In genomic region chr6:33313105-33313708, GRCh38 we compare ENCODE assay signal across 8 cellular contexts. TPM values are rescaled to one million over a fixed set of nuclear protein-coding genes. Genes with fewer than 3 reads are reported as not detected.
DNase-seq lines count a peak whose midpoint lies in the region; ATAC-seq, FAIRE-seq and TF ChIP-seq lines count a peak whose summit lies in the region.

No MANE protein-coding gene starts in this region.

- FAIRE-seq in astrocyte (lab: Jason Lieb, UNC), result no peak

- peak overlapping the region; percentile 100 for H3K4me2 ChIP-seq in astrocyte (ENCODE audit: low read length)

- no peaks in the 10 kb centered on the region for H3K27me3 ChIP-seq in astrocyte (ENCODE audit: insufficient read depth, low read length)

- H3K9me3 ChIP-seq in ES-I3 (ENCODE audit: control insufficient read depth, insufficient read depth, low read length) (no peaks in the 10 kb centered on the region), astrocyte (ENCODE audit: insufficient read depth, low read depth, low read length) (no peaks in the 10 kb centered on the region)

- H3K4me1 Mint-ChIP-seq in astrocyte (ENCODE audit: low read depth, unreplicated experiment), result peaks cover 14% of the 10 kb centered on the region

- peaks cover 9% of the 10 kb centered on the region; the same call in 1 of the 2 replicates for H3K4me1 ChIP-seq in ES-I3 (ENCODE audit: insufficient read depth, low read length)
- H3K4me1 ChIP-seq in astrocyte (ENCODE audit: insufficient read depth, low read length), result peaks cover 29% of the 10 kb centered on the region

- H3K27ac ChIP-seq in RWPE1, result peak overlapping the region; percentile 95
- H3K27ac ChIP-seq in astrocyte (ENCODE audit: low read depth, low read length), result peak overlapping the region; percentile 82

- POLR2A ChIA-PET in RWPE1 (lab: Yijun Ruan, JAX; ENCODE audit: low non-redundant PET), result interaction anchor here (0.5 kb wide), 1 partner anchor 81 kb away, joined by 5 read pairs; no protein-coding TSS in a partner anchor

- peaks cover 55% of the 10 kb centered on the region for H3K79me2 ChIP-seq in astrocyte (ENCODE audit: insufficient read depth, low read length)

- peak overlapping the region; percentile 84 for H3K4me3 ChIP-seq in astrocyte (ENCODE audit: insufficient read depth, low read depth, low read length)

- DNase-seq in RWPE1 (ENCODE audit: low spot score) (no peak), astrocyte (ENCODE audit: low read depth) (no peak), hepatic stellate cell (ENCODE audit: low spot score) (peak; percentile 37), sciatic nerve (ENCODE audit: low spot score) (peak; percentile 79)

- H3K4me3 Mint-ChIP-seq in astrocyte (ENCODE audit: unreplicated experiment), result peak overlapping the region; percentile 98

- H4K20me1 ChIP-seq in astrocyte (ENCODE audit: insufficient read depth, low read length), result peaks cover 24% of the 10 kb centered on the region

- peak overlapping the region; percentile 85 for H3K9ac ChIP-seq in ES-I3 (ENCODE audit: low read depth, low read length)
- H3K9ac ChIP-seq in astrocyte (ENCODE audit: low read length), result peak overlapping the region; percentile 89

- peak overlapping the region; percentile 98 for H3K27ac Mint-ChIP-seq in astrocyte (ENCODE audit: unreplicated experiment)

- H3K27me3 Mint-ChIP-seq in astrocyte (ENCODE audit: low read depth, unreplicated experiment), result no peaks in the 10 kb centered on the region

- no peaks in the 10 kb centered on the region for H3K36me3 ChIP-seq in ES-I3 (ENCODE audit: insufficient read depth, low read length)
- no peaks in the 10 kb centered on the region for H3K36me3 ChIP-seq in astrocyte (ENCODE audit: insufficient read depth, low read length)

- TF ChIP-seq CTCF in RWPE1 (conservative IDR thresholded peaks at IDR 0.05; ENCODE audit: low read depth), result no peak
- TF ChIP-seq CTCF in astrocyte (IDR thresholded peaks at IDR 0.05; ENCODE audit: insufficient read depth, low read depth, low read length), result no peak

- CTCF ChIA-PET in RWPE1 (lab: Yijun Ruan, JAX), result interaction anchor here (0.6 to 2.8 kb wide), 2 partner anchors 14 to 552 kb away, joined by 3 to 15 read pairs; partner anchors contain the start of gene RGL2

- H3K9me3 Mint-ChIP-seq in astrocyte (ENCODE audit: unreplicated experiment), result no peaks in the 10 kb centered on the region

- peaks cover 6% of the 10 kb centered on the region for H3K36me3 Mint-ChIP-seq in astrocyte (ENCODE audit: low read depth, unreplicated experiment)

- peak; percentile 3 for ATAC-seq in HG03439 (IDR thresholded peaks at IDR 0.05; ENCODE audit: unreplicated experiment)
- ATAC-seq in sciatic nerve, result peak; percentile 13
- no peak for ATAC-seq in GM19463 (IDR thresholded peaks at IDR 0.05; ENCODE audit: unreplicated experiment)
- ATAC-seq in HG03175 (IDR thresholded peaks at IDR 0.05; ENCODE audit: unreplicated experiment), result no peak

- intact Hi-C loops in sciatic nerve (cut with DNase I), result no loop called here

- peak overlapping the region; percentile 78 for H2AFZ ChIP-seq in astrocyte (ENCODE audit: low read depth, low read length)

RNA-seq across cellular contexts. Expression of gene TAPBP, which starts 0.7 kb away (rescaled TPM):
- total RNA-seq in astrocyte (128 and 152 TPM in 2 replicates), sciatic nerve (85.5 TPM)

RNA-seq across cellular contexts. Expression of gene ZBTB22, which starts 4.3 kb away (rescaled TPM):
- total RNA-seq in astrocyte (13.1 and 17.3 TPM in 2 replicates), sciatic nerve (23.2 TPM)

RNA-seq across cellular contexts. Expression of gene DAXX, which starts 9.6 kb away (rescaled TPM):
- total RNA-seq in astrocyte (28.6 and 32.0 TPM in 2 replicates), sciatic nerve (35.9 TPM)

RNA-seq across cellular contexts. Expression of gene RGL2, which starts 14.5 kb away (rescaled TPM):
- total RNA-seq in astrocyte, result 36.5 and 38.9 TPM in 2 replicates
- total RNA-seq in sciatic nerve, result 83.5 TPM

RNA-seq across cellular contexts. Expression of gene PFDN6, which starts 23.8 kb away (rescaled TPM):
- total RNA-seq in astrocyte, result 54.8 and 56.7 TPM in 2 replicates
- 27.1 TPM for total RNA-seq in sciatic nerve

Comparison
In these comparisons a context has a peak if more than half of its experiments do, and no peak if none do; other contexts are left out.
1. ATAC-seq: peak in HG03439 (single experiment) and sciatic nerve (single experiment); none in GM19463 (single experiment) and HG03175 (single experiment).
2. DNase-seq: peak in hepatic stellate cell (single experiment) and sciatic nerve (single experiment); none in RWPE1 (single experiment) and astrocyte (single experiment).